In genomic region chr11:33835143-33835878, GRCh38 we compare ENCODE assay signal across 8 cellular contexts. TPM values are rescaled to one million over a fixed set of nuclear protein-coding genes. Genes with fewer than 3 reads are reported as not detected.
DNase-seq lines count a peak whose midpoint lies in the region; ATAC-seq, FAIRE-seq and TF ChIP-seq lines count a peak whose summit lies in the region.

No MANE protein-coding gene starts in this region.

- in situ Hi-C loops in ACHN (cut with HindIII; ENCODE audit: low pct_ligation_motif_present, low pct_unique_long_range_greater_than_20kb, low sequenced_read_pairs): no loop called here

- H3K4me1 ChIP-seq in body of pancreas: no peaks in the 10 kb centered on the region

- WGBS in body of pancreas, 2 donors: 12 to 22% methylated on average over 5 of the region's 5 CpGs

- H3K9me3 ChIP-seq in body of pancreas: no peaks in the 10 kb centered on the region

- no peak overlapping the region for H3K27ac ChIP-seq in body of pancreas

- peak in 3 of 7 experiments; percentile 21 to 32 (median 21) for TF ChIP-seq CTCF in body of pancreas (IDR thresholded peaks at IDR 0.05)

- intact Hi-C loops in body of pancreas (cut with DNase I): no loop called here

- H3K27me3 ChIP-seq in body of pancreas: no peaks in the 10 kb centered on the region

- TF ChIP-seq POLR2A in H54 (IDR thresholded peaks at IDR 0.05; ENCODE audit: low read depth, low read length) (no peak), body of pancreas (IDR thresholded peaks at IDR 0.05) (no peak)

- H3K36me3 ChIP-seq in body of pancreas (replicated peaks in 1 of 2; ENCODE audit: insufficient read depth in 1 of 2, low read depth in 2 of 2): no peaks in the 10 kb centered on the region

- FAIRE-seq in H54 (lab: Jason Lieb, UNC) (peak; percentile 11), RCC 7860 (lab: Jason Lieb, UNC) (peak; percentile 5)

- peak; percentile 35 for DNase-seq in ACHN
- peak; percentile 63 for DNase-seq in H54 (ENCODE audit: insufficient read length, low spot score)
- DNase-seq in RCC 7860 (ENCODE audit: low spot score): no peak
- DNase-seq in foreskin melanocyte: peak; percentile 81
- no peak for DNase-seq in activated CD8-positive, alpha-beta memory T cell treated with anti-CD3 and anti-CD28 coated beads, Interleukin-2, amount 50 U/mL, for 4 hours
- no peak for DNase-seq in body of pancreas

- ATAC-seq in body of pancreas: no peak
- ATAC-seq in HG02852 (IDR thresholded peaks at IDR 0.05; ENCODE audit: unreplicated experiment): no peak
- no peak for ATAC-seq in GM21786 (IDR thresholded peaks at IDR 0.05; ENCODE audit: unreplicated experiment)

- H3K4me3 ChIP-seq in body of pancreas: no peak overlapping the region

RNA-seq across cellular contexts. Expression of gene LMO2, which starts 56.6 kb away (rescaled TPM):
- 1 to 10 TPM; 7.3 to 8.0 TPM for total RNA-seq in body of pancreas

Comparison
In these comparisons a context has a peak if more than half of its experiments do, and no peak if none do; other contexts are left out.
1. DNase-seq: peak in ACHN (single experiment), H54 (single experiment) and foreskin melanocyte (single experiment); none in RCC 7860 (single experiment), activated CD8-positive, alpha-beta memory T cell treated with anti-CD3 and anti-CD28 coated beads, Interleukin-2, amount 50 U/mL, for 4 hours (single experiment) and body of pancreas (0 of 4).